19 cellular contexts compared by ENCODE assay signal in the genomic region with DNA sequence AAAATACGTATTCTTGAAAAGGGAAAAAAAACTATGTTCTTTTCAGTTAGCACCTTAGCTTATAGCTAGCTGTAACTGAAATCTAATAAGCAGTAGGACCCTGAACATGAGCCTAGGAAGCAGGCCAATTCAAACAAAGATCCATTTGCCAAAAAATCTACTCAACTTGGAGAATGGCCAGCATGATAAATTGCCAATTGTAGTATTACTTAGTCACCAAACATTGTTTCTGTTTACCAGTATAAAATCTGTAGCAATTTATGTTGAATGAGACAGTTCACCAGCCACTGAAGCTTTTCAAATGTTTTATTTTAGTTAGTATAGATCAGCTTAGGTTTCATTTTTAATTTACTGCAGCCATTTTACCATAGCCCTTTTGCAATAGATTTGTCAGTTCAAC.
DNase-seq lines count a peak whose midpoint lies in the region; ATAC-seq, FAIRE-seq and TF ChIP-seq lines count a peak whose summit lies in the region.
"Had no signal": no experiment of that assay in that cellular context is flagged by ENCODE, and none has a peak within 500 bp of the region (broad histone marks: within the 10 kb centered on the region; RNA-seq: fewer than 3 reads in every experiment).

No MANE protein-coding gene starts in this region.

- no peak for TF ChIP-seq POLR2A in right lobe of liver (IDR thresholded peaks at IDR 0.05)

- peak; percentile 54 to 77 (median 66) for ATAC-seq in right lobe of liver
- no peak for ATAC-seq in GM21423 (IDR thresholded peaks at IDR 0.05; ENCODE audit: unreplicated experiment)
- ATAC-seq: effector memory CD8-positive, alpha-beta T cell; gastrocnemius medialis; left ventricle myocardium superior had no signal

- peaks cover 0 to 11% (median 0%) of the 10 kb centered on the region in 4 donors for H3K4me1 ChIP-seq in right lobe of liver
- H3K4me1 ChIP-seq: gastrocnemius medialis, tibial artery had no signal

- TF ChIP-seq CTCF in HFFc6 (IDR thresholded peaks at IDR 0.05) (no peak), right lobe of liver (IDR thresholded peaks at IDR 0.05) (no peak), D721Med (IDR thresholded peaks at IDR 0.05; ENCODE audit: insufficient read depth, missing control alignments) (no peak)

- H3K9me3 ChIP-seq in right lobe of liver, result no peaks in the 10 kb centered on the region
- H3K9me3 ChIP-seq: gastrocnemius medialis, tibial artery had no signal

- H3K9me3 Mint-ChIP-seq in HFFc6, result no peaks in the 10 kb centered on the region
- H3K9me3 Mint-ChIP-seq: activated naive CD4-positive, alpha-beta T cell treated with anti-CD3 and anti-CD28 coated beads, Interleukin-2, amount 10 ng/mL, durations not matched to agents 7 days and 5 days; effector memory CD8-positive, alpha-beta T cell had no signal

- no peak overlapping the region for H3K4me3 Mint-ChIP-seq in HFFc6
- H3K4me3 Mint-ChIP-seq: activated naive CD4-positive, alpha-beta T cell treated with anti-CD3 and anti-CD28 coated beads, Interleukin-2, amount 10 ng/mL, durations not matched to agents 7 days and 5 days; B cell; effector memory CD8-positive, alpha-beta T cell had no signal

- H3K36me3 Mint-ChIP-seq in HFFc6 (ENCODE audit: low read depth), result peaks cover 25% of the 10 kb centered on the region
- H3K36me3 Mint-ChIP-seq: activated naive CD4-positive, alpha-beta T cell treated with anti-CD3 and anti-CD28 coated beads, Interleukin-2, amount 10 ng/mL, durations not matched to agents 7 days and 5 days had no signal

- H3K27ac ChIP-seq in right lobe of liver, result peak overlapping the region in 1 of 3 donors; percentile 12
- H3K27ac ChIP-seq: cardiac muscle cell, gastrocnemius medialis, tibial artery had no signal

- H3K36me3 ChIP-seq in right lobe of liver, result no peaks in the 10 kb centered on the region
- H3K36me3 ChIP-seq: cardiac muscle cell, gastrocnemius medialis, tibial artery had no signal

- H3K27me3 Mint-ChIP-seq in HFFc6 (ENCODE audit: insufficient read depth), result no peaks in the 10 kb centered on the region; the same call in 1 of the 2 replicates
- H3K27me3 Mint-ChIP-seq: activated naive CD4-positive, alpha-beta T cell treated with anti-CD3 and anti-CD28 coated beads, Interleukin-2, amount 10 ng/mL, durations not matched to agents 7 days and 5 days; B cell; effector memory CD8-positive, alpha-beta T cell had no signal

- peaks cover 28% of the 10 kb centered on the region for H3K4me1 Mint-ChIP-seq in HFFc6 (ENCODE audit: low read depth)
- H3K4me1 Mint-ChIP-seq: activated naive CD4-positive, alpha-beta T cell treated with anti-CD3 and anti-CD28 coated beads, Interleukin-2, amount 10 ng/mL, durations not matched to agents 7 days and 5 days; B cell had no signal

- FAIRE-seq in D721Med (lab: Jason Lieb, UNC), result no peak

- DNase-seq in HFFc6 (peak; percentile 48), NCI-H446 treated with DMSO at 0.1 percent for 48 hours (lab: John Stamatoyannopoulos, UW) (peak; percentile 67), dermis blood vessel endothelial cell (peak; percentile 62), right lobe of liver (no peak), amygdala (lab: John Stamatoyannopoulos, UW) (no peak), CD1c-positive myeloid dendritic cell (ENCODE audit: extremely low spot score) (no peak), D721Med (ENCODE audit: insufficient read length, low spot score) (no peak)
- DNase-seq: activated CD4-positive, alpha-beta T cell treated with anti-CD3 and anti-CD28 coated beads for 48 hours; activated naive CD4-positive, alpha-beta T cell treated with anti-CD3 and anti-CD28 coated beads, Interleukin-2, amount 10 ng/mL, durations not matched to agents 7 days and 5 days; activated T-cell treated with anti-CD3 and anti-CD28 coated beads for 4 hours; effector memory CD8-positive, alpha-beta T cell; gastrocnemius medialis; left ventricle myocardium superior; NCI-H510A; T1000; tibial artery had no signal

- H3K27me3 ChIP-seq in right lobe of liver, result peaks cover 0 to under 1% of the 10 kb centered on the region in 2 donors
- H3K27me3 ChIP-seq: cardiac muscle cell, tibial artery had no signal

- 53% methylated on average over 1 of the region's 1 CpG for WGBS in right lobe of liver (ENCODE audit: insufficient coverage, low coverage, low lambda C conversion rate, missing lambda C conversion rate)

- H3K4me3 ChIP-seq in right lobe of liver, result no peak overlapping the region
- H3K4me3 ChIP-seq: cardiac muscle cell, gastrocnemius medialis, tibial artery had no signal

- peak overlapping the region; percentile 28; the same call in 1 of the 2 replicates for H3K27ac Mint-ChIP-seq in HFFc6
- H3K27ac Mint-ChIP-seq: activated naive CD4-positive, alpha-beta T cell treated with anti-CD3 and anti-CD28 coated beads, Interleukin-2, amount 10 ng/mL, durations not matched to agents 7 days and 5 days; B cell; effector memory CD8-positive, alpha-beta T cell had no signal

- intact Hi-C loops in right lobe of liver (cut with DNase I), result no loop called here

Comparison
In these comparisons a context has a peak if more than half of its experiments do, and no peak if none do; other contexts are left out.
1. DNase-seq: peak in HFFc6 (single experiment), NCI-H446 treated with DMSO at 0.1 percent for 48 hours (single experiment) and dermis blood vessel endothelial cell (single experiment); none in right lobe of liver (0 of 3), amygdala (0 of 56), CD1c-positive myeloid dendritic cell (single experiment) and D721Med (single experiment).